8 cellular contexts compared by ENCODE assay signal in genomic region chr10:5888843-5889623, GRCh38. TPM values are rescaled to one million over a fixed set of nuclear protein-coding genes. Genes with fewer than 3 reads are reported as not detected.
A peak's percentile ranks its signal among the peaks of the same experiment; 100 is the strongest.
DNase-seq lines count a peak whose midpoint lies in the region; ATAC-seq, FAIRE-seq and TF ChIP-seq lines count a peak whose summit lies in the region.

No MANE protein-coding gene starts in this region.

- no peaks in the 10 kb centered on the region for H3K36me3 ChIP-seq in mucosa of stomach (ENCODE audit: control insufficient read depth, insufficient read depth, low read length)

- H3K4me3 ChIP-seq in mucosa of stomach (ENCODE audit: low read length), result peak overlapping the region; percentile 10

- DNase-seq in G401 (ENCODE audit: low spot score), result peak; percentile 23
- peak; percentile 5 for DNase-seq in LoVo (ENCODE audit: low spot score)
- peak; percentile 13 to 29 for DNase-seq in activated CD4-positive, alpha-beta T cell treated with anti-CD3 and anti-CD28 coated beads, Interleukin-2, amount 50 U/mL, for 4 hours
- DNase-seq in endothelial cell (ENCODE audit: low spot score), result peak; percentile 62
- no peak for DNase-seq in GM19239 (ENCODE audit: insufficient read length, low spot score)

- peak overlapping the region; percentile 40 for H3K9ac ChIP-seq in mucosa of stomach (ENCODE audit: low read length)

- peak overlapping the region; percentile 70 for H3K27ac Mint-ChIP-seq in endothelial cell (ENCODE audit: unreplicated experiment)
- peak overlapping the region; percentile 73 for H3K27ac Mint-ChIP-seq in stimulated activated naive CD8-positive, alpha-beta T cell treated with anti-CD3 and anti-CD28 coated beads, Interleukin-15, Interleukin-2, amounts not matched to agents 100 ng/mL and 50 ng/mL, for 24 hours

- no peak for FAIRE-seq in GM19239 (lab: Jason Lieb, UNC)

- peaks cover 6% of the 10 kb centered on the region for H3K27me3 Mint-ChIP-seq in endothelial cell (ENCODE audit: unreplicated experiment)
- H3K27me3 Mint-ChIP-seq in stimulated activated naive CD8-positive, alpha-beta T cell treated with anti-CD3 and anti-CD28 coated beads, Interleukin-15, Interleukin-2, amounts not matched to agents 100 ng/mL and 50 ng/mL, for 24 hours, result no peaks in the 10 kb centered on the region

- peaks cover 16% of the 10 kb centered on the region for H3K36me3 Mint-ChIP-seq in endothelial cell (ENCODE audit: low read depth, unreplicated experiment)
- peaks cover 54% of the 10 kb centered on the region for H3K36me3 Mint-ChIP-seq in stimulated activated naive CD8-positive, alpha-beta T cell treated with anti-CD3 and anti-CD28 coated beads, Interleukin-15, Interleukin-2, amounts not matched to agents 100 ng/mL and 50 ng/mL, for 24 hours (ENCODE audit: low read depth)

- in situ Hi-C loops in G401 (cut with HindIII; ENCODE audit: low sequenced_read_pairs), result no loop called here

- H3K4me3 Mint-ChIP-seq in endothelial cell (ENCODE audit: unreplicated experiment), result peak overlapping the region; percentile 97
- peak overlapping the region; percentile 91 for H3K4me3 Mint-ChIP-seq in stimulated activated naive CD8-positive, alpha-beta T cell treated with anti-CD3 and anti-CD28 coated beads, Interleukin-15, Interleukin-2, amounts not matched to agents 100 ng/mL and 50 ng/mL, for 24 hours

- ATAC-seq in GM21786 (IDR thresholded peaks at IDR 0.05; ENCODE audit: unreplicated experiment), result peak; percentile 25

- peaks cover 42% of the 10 kb centered on the region for H3K4me1 Mint-ChIP-seq in endothelial cell (ENCODE audit: unreplicated experiment)
- peaks cover 50% of the 10 kb centered on the region for H3K4me1 Mint-ChIP-seq in stimulated activated naive CD8-positive, alpha-beta T cell treated with anti-CD3 and anti-CD28 coated beads, Interleukin-15, Interleukin-2, amounts not matched to agents 100 ng/mL and 50 ng/mL, for 24 hours (ENCODE audit: low read depth)

- H3K9me3 ChIP-seq in mucosa of stomach (ENCODE audit: control insufficient read depth, low read length), result no peaks in the 10 kb centered on the region

- H3K27me3 ChIP-seq in mucosa of stomach (ENCODE audit: control insufficient read depth, insufficient read depth, low read length), result peaks cover 13% of the 10 kb centered on the region

- peaks cover 39% of the 10 kb centered on the region for H3K4me1 ChIP-seq in mucosa of stomach (ENCODE audit: control insufficient read depth, insufficient read depth, low read length)

- no peaks in the 10 kb centered on the region for H3K9me3 Mint-ChIP-seq in endothelial cell (ENCODE audit: unreplicated experiment)
- no peaks in the 10 kb centered on the region for H3K9me3 Mint-ChIP-seq in stimulated activated naive CD8-positive, alpha-beta T cell treated with anti-CD3 and anti-CD28 coated beads, Interleukin-15, Interleukin-2, amounts not matched to agents 100 ng/mL and 50 ng/mL, for 24 hours

- TF ChIP-seq CTCF in endothelial cell (IDR thresholded peaks at IDR 0.05; ENCODE audit: unreplicated experiment), result no peak

RNA-seq across cellular contexts. Expression of gene ANKRD16, which starts 0.7 kb away (rescaled TPM):
- 11.4 and 17.4 TPM in 2 replicates for total RNA-seq in G401 (2014; rRNA removed; shearing (Covaris generic))
- 6.6 TPM for total RNA-seq in endothelial cell (ENCODE audit: unreplicated experiment)

RNA-seq across cellular contexts. Expression of gene FBH1, which starts 1.0 kb away (rescaled TPM):
- 50.2 and 58.7 TPM in 2 replicates for total RNA-seq in G401 (2014; rRNA removed; shearing (Covaris generic))
- 95.2 TPM for total RNA-seq in endothelial cell (ENCODE audit: unreplicated experiment)
